Comparison of ENCODE assay signal across 8 cellular contexts in genomic region chr6:106609699-106610098, GRCh38. TPM values are rescaled to one million over a fixed set of nuclear protein-coding genes. Genes with fewer than 3 reads are reported as not detected.
A peak's percentile ranks its signal among the peaks of the same experiment; 100 is the strongest.
DNase-seq lines count a peak whose midpoint lies in the region; ATAC-seq and TF ChIP-seq lines count a peak whose summit lies in the region.

No MANE protein-coding gene starts in this region.

- no peak overlapping the region for H3K4me2 ChIP-seq in DND-41 (ENCODE audit: insufficient read depth, low read length)

- peak; percentile 54 for TF ChIP-seq CTCF in DND-41 (IDR thresholded peaks at IDR 0.05; ENCODE audit: borderline replicate concordance, extremely low read depth, low read length, poor library complexity, severe bottlenecking)

- H3K9ac ChIP-seq in DND-41 (ENCODE audit: low read depth, low read length) (no peak overlapping the region), SK-N-MC (ENCODE audit: insufficient read length) (no peak overlapping the region)

- DNase-seq in DND-41: peak; percentile 22
- DNase-seq in HT-29 (ENCODE audit: low spot score): peak; percentile 51
- DNase-seq in SK-N-MC (ENCODE audit: low read depth, low spot score): peak; percentile 5
- peak; percentile 60 for DNase-seq in iPS-NIHi7 (ENCODE audit: extremely low spot score)
- no peak for DNase-seq in C1 segment of cervical spinal cord (lab: John Stamatoyannopoulos, UW)

- H2AFZ ChIP-seq in DND-41 (ENCODE audit: low read depth, low read length): no peak overlapping the region

- no peak overlapping the region for H3K27ac ChIP-seq in DND-41 (ENCODE audit: low read length)
- no peak overlapping the region for H3K27ac ChIP-seq in SK-N-MC

- H3K4me1 ChIP-seq in DND-41 (ENCODE audit: insufficient read depth, low read length): no peaks in the 10 kb centered on the region

- H4K20me1 ChIP-seq in DND-41 (ENCODE audit: insufficient read depth, low read length): no peaks in the 10 kb centered on the region

- H3K4me3 ChIP-seq in DND-41 (ENCODE audit: low read depth in 1 of 2, low read length in 2 of 2) (no peak overlapping the region), SK-N-MC (no peak overlapping the region)

- ATAC-seq in DND-41 (ENCODE audit: insufficient read depth, low read depth) (0 out of 3 replicates have a peak, but pooled peaks have one; percentile 47), GM19455 (IDR thresholded peaks at IDR 0.05; ENCODE audit: unreplicated experiment) (no peak), HG03095 (IDR thresholded peaks at IDR 0.05; ENCODE audit: unreplicated experiment) (no peak), HG03565 (IDR thresholded peaks at IDR 0.05; ENCODE audit: unreplicated experiment) (no peak)

- H3K27me3 ChIP-seq in DND-41 (ENCODE audit: insufficient read depth, low read length, poor library complexity): no peaks in the 10 kb centered on the region

- H3K79me2 ChIP-seq in DND-41 (ENCODE audit: insufficient read depth, low read length): no peaks in the 10 kb centered on the region

- H3K9me3 ChIP-seq in DND-41 (ENCODE audit: insufficient read depth, low read length, severe bottlenecking): no peaks in the 10 kb centered on the region
- H3K9me3 ChIP-seq in SK-N-MC (ENCODE audit: low read depth, low read length): no peaks in the 10 kb centered on the region

- H3K36me3 ChIP-seq in DND-41 (ENCODE audit: insufficient read depth, low read length) (peaks cover 3% of the 10 kb centered on the region; the same call in 1 of the 2 replicates), SK-N-MC (ENCODE audit: insufficient read depth, low read length) (no peaks in the 10 kb centered on the region)

RNA-seq across cellular contexts. Expression of gene RTN4IP1, which starts 19.6 kb away (rescaled TPM):
- 4.1 and 4.4 TPM in 2 replicates for total RNA-seq in HT-29 (2014; rRNA removed; shearing (Covaris generic))

RNA-seq across cellular contexts. Expression of gene QRSL1, which starts 19.7 kb away (rescaled TPM):
- 5.7 and 6.7 TPM in 2 replicates for total RNA-seq in HT-29 (2014; rRNA removed; shearing (Covaris generic))

Comparison
In these comparisons a context has a peak if more than half of its experiments do, and no peak if none do; other contexts are left out.
1. DNase-seq: peak in DND-41 (single experiment), HT-29 (single experiment), SK-N-MC (single experiment) and iPS-NIHi7 (single experiment); none in C1 segment of cervical spinal cord (0 of 14).